In the genomic region with DNA sequence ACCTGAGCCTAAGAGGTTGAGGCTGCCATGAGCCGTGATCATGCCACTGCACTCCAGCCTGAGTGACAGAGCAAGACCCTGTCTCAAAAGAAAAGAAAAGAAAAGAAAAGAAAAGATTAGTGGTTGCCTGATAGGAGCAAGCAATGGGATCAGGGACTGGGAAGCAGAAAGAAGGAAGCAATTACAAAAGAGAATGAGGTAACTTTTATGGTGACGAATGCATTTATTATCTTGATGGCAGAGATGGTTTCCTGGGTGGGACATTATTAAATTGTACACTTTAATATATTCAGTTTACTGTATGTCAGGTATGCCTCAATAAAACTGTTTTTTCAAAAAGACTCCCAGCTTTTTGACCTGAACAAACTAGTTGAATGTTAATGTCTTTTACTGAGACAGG, we compare ENCODE assay signal across 16 cellular contexts. TPM values are rescaled to one million over a fixed set of nuclear protein-coding genes. Genes with fewer than 3 reads are reported as not detected.
DNase-seq lines count a peak whose midpoint lies in the region; TF ChIP-seq lines count a peak whose summit lies in the region.
"Had no signal": no experiment of that assay in that cellular context is flagged by ENCODE, and none has a peak within 500 bp of the region (broad histone marks: within the 10 kb centered on the region; RNA-seq: fewer than 3 reads in every experiment).

No MANE protein-coding gene starts in this region.

- no peaks in the 10 kb centered on the region for H3K79me2 ChIP-seq in ACC112 (ENCODE audit: control insufficient read depth, insufficient read depth, low read length, unreplicated experiment)
- no peaks in the 10 kb centered on the region for H3K79me2 ChIP-seq in PC-9 (ENCODE audit: low read depth)

- TF ChIP-seq CTCF in PC-9 (conservative IDR thresholded peaks at IDR 0.05) (no peak), esophagus squamous epithelium (IDR thresholded peaks at IDR 0.05) (no peak)

- intact Hi-C loops in PC-9 (cut with micrococcal nuclease; ENCODE audit: unreplicated experiment) (no loop called here), esophagus squamous epithelium (cut with DNase I) (no loop called here)

- H3K4me3 ChIP-seq in ACC112 (ENCODE audit: low read depth, low read length) (no peak overlapping the region), PC-9 (no peak overlapping the region), esophagus squamous epithelium (no peak overlapping the region), neuronal stem cell (ENCODE audit: low read length in 2 of 2) (no peak overlapping the region)
- H3K4me3 ChIP-seq: lower lobe of right lung, prostate gland, upper lobe of left lung had no signal

- H3K4me2 ChIP-seq in PC-9 (peak overlapping the region; percentile 52), neuronal stem cell (ENCODE audit: insufficient read depth, low read length, poor library complexity, severe bottlenecking) (no peak overlapping the region)

- no peak overlapping the region for H2BK15ac ChIP-seq in neuronal stem cell (ENCODE audit: low read length)

- DNase-seq in PC-9 (no peak), esophagus squamous epithelium (lab: John Stamatoyannopoulos, UW) (no peak), neuronal stem cell (ENCODE audit: low spot score) (no peak), NCI-H345 (lab: John Stamatoyannopoulos, UW) (no peak)
- DNase-seq in NK-92 treated with Interleukin-12 subunit alpha and Interleukin-12 subunit beta, amount 100 ng/mL, for 24 hours (lab: John Stamatoyannopoulos, UW) = no peak
- no peak for DNase-seq in activated CD4-positive, CD25-positive, alpha-beta regulatory T cell (lab: John Stamatoyannopoulos, UW)
- DNase-seq in stimulated activated CD4-positive, alpha-beta T cell treated with anti-CD3 and anti-CD28 coated beads, Interleukin-4, amount 100 ng/mL, for 4 hours = no peak
- DNase-seq: activated B cell treated with CpG ODN at 0.5 μM for 24 hours; effector memory CD8-positive, alpha-beta T cell; lower lobe of right lung; NCI-H146; stimulated activated CD4-positive, alpha-beta T cell treated with anti-CD3 and anti-CD28 coated beads, Interleukin-15, amount 100 ng/mL, for 24 hours; stimulated activated naive CD4-positive, alpha-beta T cell treated with Interleukin-2 at 50 U/mL for 16 hours; upper lobe of left lung had no signal

- H2BK120ac ChIP-seq in neuronal stem cell (ENCODE audit: low read depth, low read length) = no peak overlapping the region

- POLR2A ChIA-PET in PC-9 (lab: Charles Lee; ENCODE audit: unreplicated experiment) = interaction anchor here (0.8 kb wide), 1 partner anchor 36 kb away, joined by 11 read pairs; a partner anchor contains a TSS

- peaks cover 24% of the 10 kb centered on the region for H3F3A ChIP-seq in PC-9 (ENCODE audit: insufficient read depth, low read depth)

- no peak overlapping the region for H3K4ac ChIP-seq in neuronal stem cell (ENCODE audit: low read length)

- H4K91ac ChIP-seq in neuronal stem cell (ENCODE audit: low read depth, low read length, poor library complexity) = no peak overlapping the region

- no peaks in the 10 kb centered on the region for H3K9me2 ChIP-seq in PC-9 (ENCODE audit: insufficient read depth)

- no peak overlapping the region for H2AFZ ChIP-seq in ACC112 (ENCODE audit: low read length, unreplicated experiment)
- no peak overlapping the region for H2AFZ ChIP-seq in PC-9
- H2AFZ ChIP-seq in neuronal stem cell (ENCODE audit: low read length) = peak overlapping the region; percentile 31

- BruUV-seq in PC-9 (replicated peaks; lab: Mats Ljungman, UMichigan) = no TSS peak

- H3K79me1 ChIP-seq in neuronal stem cell (ENCODE audit: low read depth, low read length) = no peaks in the 10 kb centered on the region

- H4K8ac ChIP-seq in neuronal stem cell (ENCODE audit: low read depth, low read length) = no peak overlapping the region

- TF ChIP-seq POLR2A in esophagus squamous epithelium (IDR thresholded peaks at IDR 0.05) = no peak

- no peak overlapping the region for H3K9ac ChIP-seq in neuronal stem cell (ENCODE audit: low read depth, low read length, poor library complexity)

- no peak overlapping the region for H2BK5ac ChIP-seq in neuronal stem cell (ENCODE audit: low read length)

- no peak overlapping the region for H3K14ac ChIP-seq in neuronal stem cell (ENCODE audit: low read length)

- CTCF ChIA-PET in PC-9 (lab: Charles Lee) = interaction anchor here (0.6 to 1.0 kb wide), 2 partner anchors 48 to 66 kb away, joined by 3 to 6 read pairs; no protein-coding TSS in a partner anchor

- H2AK5ac ChIP-seq in neuronal stem cell (ENCODE audit: low read depth, low read length) = no peak overlapping the region

- WGBS in esophagus squamous epithelium, 2 donors = 72 to 73% methylated on average over 2 of the region's 2 CpGs
- no CpG with 5 or more reads among the region's 2 CpGs for WGBS in neuronal stem cell (ENCODE audit: extremely low coverage in 2 of 2, insufficient read length in 2 of 2, insufficient replicate concordance in 1 of 2), 2 donors

- H4K20me1 ChIP-seq in PC-9 (ENCODE audit: insufficient read depth) = no peaks in the 10 kb centered on the region

- H3K4me1 ChIP-seq in ACC112 (ENCODE audit: control insufficient read depth, insufficient read depth, low read length, unreplicated experiment) = peaks cover 44% of the 10 kb centered on the region
- peaks cover 46% of the 10 kb centered on the region for H3K4me1 ChIP-seq in PC-9 (replicated peaks; ENCODE audit: insufficient read depth)
- H3K4me1 ChIP-seq in esophagus squamous epithelium = peaks cover 7 to 28% (median 25%) of the 10 kb centered on the region in 3 donors
- peaks cover 1 to 18% of the 10 kb centered on the region in 2 donors for H3K4me1 ChIP-seq in neuronal stem cell (ENCODE audit: control insufficient read depth in 2 of 2, insufficient read depth in 1 of 2, low read depth in 1 of 2, low read length in 2 of 2)
- H3K4me1 ChIP-seq: prostate gland had no signal

- H3K27ac ChIP-seq in ACC112 (ENCODE audit: low read depth, low read length) = peak overlapping the region; percentile 97
- H3K27ac ChIP-seq in PC-9 = peak overlapping the region; percentile 89
- peak overlapping the region in 3 of 4 donors; percentile 43 to 81 (median 80) for H3K27ac ChIP-seq in esophagus squamous epithelium
- H3K27ac ChIP-seq in neuronal stem cell (replicated peaks; ENCODE audit: low read length) = no peak overlapping the region
- H3K27ac ChIP-seq: lower lobe of right lung, prostate gland had no signal

- no peak overlapping the region for H3K18ac ChIP-seq in neuronal stem cell (ENCODE audit: low read length)

- no peak overlapping the region for H3K23ac ChIP-seq in neuronal stem cell (ENCODE audit: low read depth, low read length, poor library complexity)

- H3K27me3 ChIP-seq in ACC112 (ENCODE audit: insufficient read depth, low read length) (no peaks in the 10 kb centered on the region), PC-9 (ENCODE audit: insufficient read depth, low read depth) (no peaks in the 10 kb centered on the region), esophagus squamous epithelium (no peaks in the 10 kb centered on the region), neuronal stem cell (ENCODE audit: control insufficient read depth in 3 of 3, insufficient read depth in 3 of 3, low read depth in 1 of 3, low read length in 3 of 3) (no peaks in the 10 kb centered on the region)
- H3K27me3 ChIP-seq: upper lobe of left lung had no signal

- H3K36me3 ChIP-seq in ACC112 (ENCODE audit: insufficient read depth, low read length) = no peaks in the 10 kb centered on the region
- no peaks in the 10 kb centered on the region for H3K36me3 ChIP-seq in PC-9 (ENCODE audit: low read depth)
- no peaks in the 10 kb centered on the region for H3K36me3 ChIP-seq in esophagus squamous epithelium
- H3K36me3 ChIP-seq in neuronal stem cell (replicated peaks in 1 of 2; ENCODE audit: control insufficient read depth in 2 of 2, insufficient read depth in 2 of 2, low read length in 2 of 2) = no peaks in the 10 kb centered on the region
- H3K36me3 ChIP-seq: lower lobe of right lung, prostate gland, upper lobe of left lung had no signal

- H2BK12ac ChIP-seq in neuronal stem cell (ENCODE audit: low read length) = no peak overlapping the region

- H3K9me3 ChIP-seq in PC-9 (ENCODE audit: insufficient read depth, low read depth) (no peaks in the 10 kb centered on the region), esophagus squamous epithelium (no peaks in the 10 kb centered on the region), neuronal stem cell (replicated peaks in 1 of 2; ENCODE audit: control insufficient read depth in 2 of 2, insufficient read depth in 1 of 2, low read depth in 1 of 2, low read length in 2 of 2) (no peaks in the 10 kb centered on the region)
- H3K9me3 ChIP-seq: lower lobe of right lung, prostate gland, upper lobe of left lung had no signal

RNA-seq across cellular contexts. Expression of a gene that starts 7.5 kb away (rescaled TPM):
- 62.7 and 69.1 TPM in 2 replicates for total RNA-seq in PC-9 (2021)
- 10 to 100 TPM; 38.1 to 67.5 (median 60.4) TPM for total RNA-seq in esophagus squamous epithelium
- 315 TPM for polyA plus RNA-seq in neuronal stem cell (2013, experiment 1 of 2)
- 299 TPM for polyA plus RNA-seq in neuronal stem cell (2013, experiment 2 of 2)

RNA-seq across cellular contexts. Expression of a gene that starts 36.0 kb away (rescaled TPM):
- 8.5 and 9.0 TPM in 2 replicates for total RNA-seq in PC-9 (2021)
- 10 to 100 TPM; 24.6 to 72.4 (median 42.1) TPM for total RNA-seq in esophagus squamous epithelium
- polyA plus RNA-seq in neuronal stem cell (2013, experiment 1 of 2) = 6.6 TPM
- polyA plus RNA-seq in neuronal stem cell (2013, experiment 2 of 2) = 6.7 TPM

RNA-seq across cellular contexts. Expression of a gene that starts 49.6 kb away (rescaled TPM):
- total RNA-seq in PC-9 (2021) = 0.20 and 0.53 TPM in 2 replicates
- total RNA-seq in esophagus squamous epithelium = 1 to 10 TPM in 1 of 4 donors, under 1 TPM in 1, not detected in 2; 0.04 to 1.2 TPM
- 0.04 TPM for polyA plus RNA-seq in neuronal stem cell (2013, experiment 1 of 2)
- 0.01 TPM for polyA plus RNA-seq in neuronal stem cell (2013, experiment 2 of 2)
- total RNA-seq: activated B cell treated with CpG ODN at 0.5 μM for 24 hours, prostate gland had no signal
